In the genomic region with DNA sequence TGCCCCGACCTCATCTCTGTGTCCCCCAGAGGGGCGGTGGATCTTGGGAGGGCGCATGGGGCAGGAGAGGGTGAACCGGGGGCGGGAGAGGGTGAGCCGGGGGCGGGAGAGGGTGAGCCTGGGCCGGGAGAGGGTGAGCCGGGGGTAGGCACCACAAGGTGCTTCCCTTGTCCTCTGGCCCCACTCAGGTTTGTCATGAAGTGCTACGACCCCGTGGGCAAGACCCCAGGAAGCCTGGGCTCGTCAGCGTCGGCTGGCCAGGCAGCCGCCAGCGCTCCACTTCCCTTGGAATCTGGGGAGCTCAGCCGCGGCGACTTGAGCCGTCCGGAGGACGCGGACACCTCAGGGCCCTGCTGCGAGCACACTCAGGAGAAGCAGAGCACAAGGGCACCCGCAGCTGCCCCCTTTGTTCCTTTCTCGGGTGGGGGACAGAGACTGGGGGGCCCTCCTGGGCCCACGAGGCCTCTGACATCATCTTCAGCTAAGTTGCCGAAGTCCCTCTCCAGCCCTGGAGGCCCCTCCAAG, we compare ENCODE assay signal across 19 cellular contexts. TPM values are rescaled to one million over a fixed set of nuclear protein-coding genes. Genes with fewer than 3 reads are reported as not detected.
"Had no signal": no experiment of that assay in that cellular context is flagged by ENCODE, and none has a peak within 500 bp of the region (broad histone marks: within the 10 kb centered on the region; RNA-seq: fewer than 3 reads in every experiment).

No MANE protein-coding gene starts in this region.

- H3K27ac ChIP-seq: esophagus squamous epithelium, gastroesophageal sphincter, ovary, sigmoid colon, skin epidermis had no signal

- DNase-seq: cerebellar nuclear complex; effector memory CD8-positive, alpha-beta T cell; esophagus squamous epithelium; foreskin fibroblast; glutamatergic neuron; mesendoderm; naive B cell; ovary; sigmoid colon; stimulated activated CD4-positive, alpha-beta T cell treated with anti-CD3 and anti-CD28 coated beads, Interleukin-2, amount 100 ng/mL, for 24 hours; stimulated activated CD4-positive, alpha-beta T cell treated with anti-CD3 and anti-CD28 coated beads, Interleukin-4, amount 100 ng/mL, for 4 hours; stimulated activated naive B cell treated with anti-CD40 and anti-IgM and Interleukin-4, amounts not matched to agents 10 μg/mL and 1 μg/mL and 100 μg/mL, for 72 hours; trophoblast cell had no signal

- H3K36me3 ChIP-seq: ovary had no signal

- H3K9me3 ChIP-seq: esophagus squamous epithelium, gastroesophageal sphincter, ovary, sigmoid colon had no signal

- H3K27ac Mint-ChIP-seq: dendritic cell treated with granulocyte-macrophage colony-stimulating factor and Interleukin-4, amounts not matched to agents 40 ng/mL and 50 ng/mL, for 4 days; effector memory CD8-positive, alpha-beta T cell; naive B cell; nephron; stimulated activated naive B cell treated with anti-CD40 and anti-IgM and Interleukin-4, amounts not matched to agents 10 μg/mL and 1 μg/mL and 100 μg/mL, for 72 hours had no signal

- H3K27me3 ChIP-seq: esophagus squamous epithelium, gastroesophageal sphincter, ovary, sigmoid colon had no signal

- H3K9me3 Mint-ChIP-seq: dendritic cell treated with granulocyte-macrophage colony-stimulating factor and Interleukin-4, amounts not matched to agents 40 ng/mL and 50 ng/mL, for 4 days; effector memory CD8-positive, alpha-beta T cell; naive B cell; nephron; stimulated activated naive B cell treated with anti-CD40 and anti-IgM and Interleukin-4, amounts not matched to agents 10 μg/mL and 1 μg/mL and 100 μg/mL, for 72 hours had no signal

- H3K27me3 Mint-ChIP-seq: dendritic cell treated with granulocyte-macrophage colony-stimulating factor and Interleukin-4, amounts not matched to agents 40 ng/mL and 50 ng/mL, for 4 days; effector memory CD8-positive, alpha-beta T cell; naive B cell; stimulated activated naive B cell treated with anti-CD40 and anti-IgM and Interleukin-4, amounts not matched to agents 10 μg/mL and 1 μg/mL and 100 μg/mL, for 72 hours had no signal

- H3K4me3 ChIP-seq: esophagus squamous epithelium, gastroesophageal sphincter, ovary, sigmoid colon, skin epidermis had no signal

- H3K36me3 Mint-ChIP-seq: naive B cell had no signal

- ATAC-seq: effector memory CD8-positive, alpha-beta T cell; gastroesophageal sphincter; stimulated activated naive B cell treated with anti-CD40 and anti-IgM and Interleukin-4, amounts not matched to agents 10 μg/mL and 1 μg/mL and 100 μg/mL, for 72 hours had no signal

- H3K4me3 Mint-ChIP-seq: dendritic cell treated with granulocyte-macrophage colony-stimulating factor and Interleukin-4, amounts not matched to agents 40 ng/mL and 50 ng/mL, for 4 days; effector memory CD8-positive, alpha-beta T cell; naive B cell; nephron; stimulated activated naive B cell treated with anti-CD40 and anti-IgM and Interleukin-4, amounts not matched to agents 10 μg/mL and 1 μg/mL and 100 μg/mL, for 72 hours had no signal

RNA-seq across cellular contexts. Expression of a gene that starts 35.3 kb away (rescaled TPM):
- total RNA-seq: epithelial cell of proximal tubule, posterior vena cava, sigmoid colon had no signal
